33 cellular contexts compared by ENCODE assay signal in the genomic region with DNA sequence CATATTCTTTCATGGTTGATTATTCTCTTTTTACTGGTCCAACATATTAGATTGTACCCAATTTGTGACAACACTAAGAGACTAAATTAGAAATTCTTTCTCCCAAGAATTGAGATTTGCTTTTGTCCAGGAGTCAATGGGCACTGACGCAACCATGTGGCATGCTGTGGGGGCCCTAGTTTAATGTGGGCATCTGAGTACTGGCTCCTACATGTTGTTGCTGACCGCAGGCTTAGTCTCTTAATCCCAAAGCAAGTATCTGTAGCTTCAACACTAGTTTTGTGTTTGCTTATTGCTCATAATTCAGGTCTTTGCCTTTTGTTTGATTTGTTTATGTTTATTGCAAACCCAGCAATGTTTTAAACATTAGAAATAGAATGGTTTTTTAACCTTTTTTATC.
"Had no signal": no experiment of that assay in that cellular context is flagged by ENCODE, and none has a peak within 500 bp of the region (broad histone marks: within the 10 kb centered on the region; RNA-seq: fewer than 3 reads in every experiment).

No MANE protein-coding gene starts in this region.

- H3K36me3 ChIP-seq: MG63, SJSA1 had no signal

- H3K27me3 ChIP-seq: MG63, SJSA1 had no signal

- H3K4me3 ChIP-seq: MG63, PC-9, SJSA1 had no signal

- H3K27ac ChIP-seq: PC-9, RWPE1, SJSA1 had no signal

- H3K4me1 ChIP-seq: SJSA1 had no signal

- H3K4me2 ChIP-seq: PC-9, SK-N-SH had no signal

- H2AFZ ChIP-seq: PC-9 had no signal

- H3K9ac ChIP-seq: SK-N-SH had no signal

- ATAC-seq: Panc1, Right ventricle myocardium inferior had no signal

- H3K9me3 ChIP-seq: MG63, SJSA1, SK-N-SH had no signal

- DNase-seq: Kasumi-1, MG63, NCI-H1048, NCI-H1092 treated with DMSO at 0.1 percent for 48 hours, NCI-H1105 treated with DMSO at 0.1 percent for 48 hours, NCI-H1417, NCI-H1436, NCI-H146, NCI-H1694, NCI-H187, NCI-H1930, NCI-H2029 treated with DMSO at 0.1 percent for 48 hours, NCI-H2081 treated with DMSO at 0.1 percent for 48 hours, NCI-H2107, NCI-H2171, NCI-H226, NCI-H446 treated with DMSO at 0.1 percent for 48 hours, NCI-H510A, NCI-H524, NCI-H526, NCI-H69, NCI-H748 treated with DMSO at 0.1 percent for 48 hours, NCI-H82, PC-9, SHP77, SIG-M5, SK-N-SH, SW 1271, T-helper 1 cell had no signal
